In the genomic region with DNA sequence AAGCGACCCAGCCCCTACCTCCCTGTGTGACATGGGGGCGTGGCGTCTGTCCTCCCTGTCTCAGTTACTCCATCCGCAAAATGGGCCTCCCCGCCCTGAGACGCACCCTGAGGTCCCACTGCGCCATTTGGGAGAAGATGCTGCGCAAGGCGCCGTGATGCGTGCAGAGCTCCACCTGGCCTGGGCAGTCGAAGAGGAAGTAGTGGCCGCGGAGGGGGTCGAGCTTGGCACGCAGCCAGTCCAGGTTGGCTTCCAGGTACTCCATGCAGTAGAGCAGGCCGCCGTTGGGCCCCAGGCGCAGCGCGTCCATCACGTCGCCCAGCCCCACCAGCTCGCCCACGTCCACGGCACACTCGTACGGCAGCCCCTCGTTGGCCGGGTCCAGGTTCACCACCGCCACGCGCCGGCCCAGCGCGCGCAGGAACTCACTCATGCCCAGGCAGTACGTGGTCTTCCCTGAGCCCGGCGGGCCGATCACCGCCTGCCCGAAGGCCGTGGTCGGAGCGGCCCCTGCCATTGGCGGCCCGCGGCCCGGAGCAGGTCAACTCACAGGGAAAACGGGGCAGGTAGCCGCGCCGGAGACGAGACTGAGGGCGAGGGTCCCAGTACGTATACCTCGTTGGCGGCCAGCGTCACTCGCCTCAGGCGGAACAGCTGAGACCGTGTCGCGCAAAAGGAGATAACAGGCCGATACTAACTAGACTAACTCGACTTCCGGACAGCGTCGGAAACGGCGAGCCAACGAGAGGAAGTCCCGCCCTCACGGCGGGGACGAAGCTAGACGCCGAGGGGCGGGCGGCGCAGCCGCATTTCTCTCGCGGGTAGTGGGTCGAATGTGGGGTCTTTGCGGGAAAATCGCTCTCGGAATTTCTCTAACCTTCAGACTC, we compare ENCODE assay signal across 1 cellular context.
A peak's percentile ranks its signal among the peaks of the same experiment; 100 is the strongest.
TF ChIP-seq lines count a peak whose summit lies in the region.

Gene GPN2, minus strand, starts transcription at position 704 of the 887 bp plus-strand sequence. Its CDS starts 187 bp downstream, at position 517.

TF ChIP-seq in K562, 482 proteins besides CTCF, POLR2A, EP300 and RAD21 (continued from another document):
- no peak for TF ChIP-seq HNRNPK (IDR thresholded peaks at IDR 0.05; ENCODE audit: low read depth, low read length, poor library complexity, severe bottlenecking)
- TF ChIP-seq ZBTB1 (CRISPR knock-in tag; IDR thresholded peaks at IDR 0.05; ENCODE audit: borderline replicate concordance, low read depth) = peak; percentile 86
- TF ChIP-seq DDX20 (tag; IDR thresholded peaks at IDR 0.05; ENCODE audit: low read depth) = no peak
- peak; percentile 97 for TF ChIP-seq GABPA (tag; conservative IDR thresholded peaks at IDR 0.05; ENCODE audit: low read depth)
- TF ChIP-seq, protein P1, sequence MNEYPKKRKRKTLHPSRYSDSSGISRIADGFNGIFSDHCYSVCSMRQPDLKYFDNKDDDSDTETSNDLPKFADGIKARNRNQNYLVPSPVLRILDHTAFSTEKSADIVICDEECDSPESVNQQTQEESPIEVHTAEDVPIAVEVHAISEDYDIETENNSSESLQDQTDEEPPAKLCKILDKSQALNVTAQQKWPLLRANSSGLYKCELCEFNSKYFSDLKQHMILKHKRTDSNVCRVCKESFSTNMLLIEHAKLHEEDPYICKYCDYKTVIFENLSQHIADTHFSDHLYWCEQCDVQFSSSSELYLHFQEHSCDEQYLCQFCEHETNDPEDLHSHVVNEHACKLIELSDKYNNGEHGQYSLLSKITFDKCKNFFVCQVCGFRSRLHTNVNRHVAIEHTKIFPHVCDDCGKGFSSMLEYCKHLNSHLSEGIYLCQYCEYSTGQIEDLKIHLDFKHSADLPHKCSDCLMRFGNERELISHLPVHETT (CRISPR knock-in tag; conservative IDR thresholded peaks at IDR 0.05 in 1 of 2, IDR thresholded peaks at IDR 0.05 in 1 of 2) = peak in 1 of 2 experiments; percentile 88; a peak in 2 of 4 replicates
- TF ChIP-seq GABPB2 (CRISPR knock-in tag; conservative IDR thresholded peaks at IDR 0.05) = no peak
- TF ChIP-seq XRCC3 (IDR thresholded peaks at IDR 0.05) = no peak
- TF ChIP-seq FOS (IDR thresholded peaks at IDR 0.05; ENCODE audit: extremely low read depth, insufficient read length) = no peak
- TF ChIP-seq ZNF764 (CRISPR knock-in tag; IDR thresholded peaks at IDR 0.05; ENCODE audit: low read depth) = no peak
- peak; percentile 66; the same call in 1 of the 2 replicates for TF ChIP-seq FOXJ2 (tag; IDR thresholded peaks at IDR 0.05)
- TF ChIP-seq JUNB (CRISPR knock-in tag; conservative IDR thresholded peaks at IDR 0.05) = no peak
- no peak for TF ChIP-seq MCM3 (IDR thresholded peaks at IDR 0.05)
- TF ChIP-seq HMGXB4 (CRISPR knock-in tag; IDR thresholded peaks at IDR 0.05) = peak; percentile 71
- peak; percentile 74; the same call in 1 of the 2 replicates for TF ChIP-seq MBD2 (IDR thresholded peaks at IDR 0.05; ENCODE audit: borderline replicate concordance, low read depth)
- TF ChIP-seq ZNF445 (CRISPR knock-in tag; IDR thresholded peaks at IDR 0.05; ENCODE audit: low read depth) = no peak
- TF ChIP-seq ZNF518B (CRISPR knock-in tag; IDR thresholded peaks at IDR 0.05) = no peak
- TF ChIP-seq ZNF24 (IDR thresholded peaks at IDR 0.05) = no peak
- no peak for TF ChIP-seq ZNF311 (CRISPR knock-in tag; IDR thresholded peaks at IDR 0.05)
- TF ChIP-seq SNRNP70 (optimal IDR thresholded peaks at IDR 0.05; ENCODE audit: low read depth, low read length) = no peak
- TF ChIP-seq, protein P2, sequence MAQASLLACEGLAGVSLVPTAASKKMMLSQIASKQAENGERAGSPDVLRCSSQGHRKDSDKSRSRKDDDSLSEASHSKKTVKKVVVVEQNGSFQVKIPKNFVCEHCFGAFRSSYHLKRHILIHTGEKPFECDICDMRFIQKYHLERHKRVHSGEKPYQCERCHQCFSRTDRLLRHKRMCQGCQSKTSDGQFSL (CRISPR knock-in tag; IDR thresholded peaks at IDR 0.05) = no peak; the same call in 1 of the 2 replicates
- TF ChIP-seq, protein P2 (tag; IDR thresholded peaks at IDR 0.05) = no peak
- peak; percentile 94 for TF ChIP-seq ZFX (CRISPR knock-in tag; IDR thresholded peaks at IDR 0.05)
- no peak for TF ChIP-seq LEF1 (IDR thresholded peaks at IDR 0.05)
- no peak for TF ChIP-seq ZNF77 (CRISPR knock-in tag; IDR thresholded peaks at IDR 0.05)
